1 cellular context compared by ENCODE assay signal in the genomic region with DNA sequence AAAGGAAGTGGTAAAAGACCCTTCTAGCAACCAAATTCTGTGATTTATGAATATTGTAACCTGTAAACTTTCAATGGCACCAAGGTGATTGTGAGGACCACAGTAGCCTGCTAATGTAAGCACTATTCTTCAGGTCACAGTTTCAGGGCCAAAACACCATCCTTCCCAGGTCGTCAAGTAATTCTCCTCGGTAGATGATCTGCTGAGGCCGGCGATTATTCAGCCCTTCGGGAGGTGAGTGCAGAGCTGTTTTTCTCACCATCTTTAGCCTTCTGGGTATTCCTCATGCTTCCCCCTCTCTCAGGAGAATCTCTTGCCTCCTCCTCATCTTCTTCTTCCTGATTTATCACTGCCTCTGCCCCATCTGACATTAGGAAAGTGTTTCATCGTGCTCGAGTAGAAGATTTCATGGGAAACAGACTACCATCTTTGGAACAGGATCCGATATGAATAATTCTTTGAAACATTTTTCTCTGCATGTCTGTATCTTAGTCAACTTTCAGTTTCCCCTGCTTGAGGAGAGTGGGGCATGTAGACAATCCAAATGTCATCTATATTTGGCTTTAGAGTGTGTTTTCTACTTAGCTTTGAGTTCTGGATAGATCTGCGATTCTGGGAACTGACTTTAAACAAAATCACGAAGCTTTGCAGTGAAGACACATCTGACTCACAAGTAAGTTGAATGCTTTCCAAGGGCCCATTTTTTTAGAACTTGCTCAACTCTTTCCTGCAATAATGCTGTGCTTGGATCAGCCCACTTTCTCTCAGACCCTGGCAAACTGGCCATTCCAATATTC.
TF ChIP-seq lines count a peak whose summit lies in the region.

No MANE protein-coding gene starts in this region.

TF ChIP-seq in SK-N-SH, 30 proteins besides CTCF, POLR2A, EP300 and RAD21 (continued from another document):
- 0 out of 2 replicates have a peak, but pooled peaks have one; percentile 15 for TF ChIP-seq GABPA (IDR thresholded peaks at IDR 0.05; ENCODE audit: low read depth)
- peak; percentile 47 for TF ChIP-seq JUND (IDR thresholded peaks at IDR 0.05)
- peak; percentile 83 for TF ChIP-seq NFIC (IDR thresholded peaks at IDR 0.05; ENCODE audit: borderline replicate concordance)
- TF ChIP-seq MEF2A (IDR thresholded peaks at IDR 0.05; ENCODE audit: borderline replicate concordance, low read depth), result peak; percentile 68; the same call in 1 of the 2 replicates
